In the genomic region with DNA sequence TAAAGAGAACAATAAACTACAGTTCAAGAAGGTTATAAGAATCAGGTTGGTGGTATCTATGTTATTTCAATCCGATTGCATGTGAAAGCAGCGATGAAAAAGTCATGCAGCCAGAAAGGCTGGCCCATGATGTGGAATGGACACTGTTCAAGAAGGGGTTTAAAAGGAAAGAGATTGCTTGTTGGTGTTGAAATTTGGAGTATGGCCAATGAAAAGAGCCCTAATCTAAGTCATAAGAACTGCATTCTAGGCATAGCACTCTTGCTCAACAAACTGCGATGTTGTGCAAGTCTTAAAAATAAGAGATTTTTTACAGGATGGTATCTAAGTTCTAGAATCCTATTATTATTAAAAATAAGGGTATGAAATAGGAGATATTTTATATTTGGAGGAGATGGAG, we compare ENCODE assay signal across 10 cellular contexts.
A peak's percentile ranks its signal among the peaks of the same experiment; 100 is the strongest.
DNase-seq lines count a peak whose midpoint lies in the region; ATAC-seq and TF ChIP-seq lines count a peak whose summit lies in the region.
"Had no signal": no experiment of that assay in that cellular context is flagged by ENCODE, and none has a peak within 500 bp of the region (broad histone marks: within the 10 kb centered on the region; RNA-seq: fewer than 3 reads in every experiment).

No MANE protein-coding gene starts in this region.

- peaks cover 65% of the 10 kb centered on the region for H3K4me1 Mint-ChIP-seq in HFFc6 (ENCODE audit: low read depth)
- H3K4me1 Mint-ChIP-seq in CD4-positive, alpha-beta T cell (ENCODE audit: low read depth), result no peaks in the 10 kb centered on the region
- H3K4me1 Mint-ChIP-seq in CD4-positive, alpha-beta memory T cell, result no peaks in the 10 kb centered on the region

- peak overlapping the region; percentile 74 for H3K4me3 Mint-ChIP-seq in HFFc6
- no peak overlapping the region for H3K4me3 Mint-ChIP-seq in CD4-positive, alpha-beta T cell
- no peak overlapping the region for H3K4me3 Mint-ChIP-seq in CD4-positive, alpha-beta memory T cell
- H3K4me3 Mint-ChIP-seq: T-helper 1 cell treated with Interleukin-12 subunit alpha and Interleukin-12 subunit beta and Interleukin-4 antibody, amounts not matched to agents 30 μg/mL and 1 μg/mL, for 36 hours had no signal

- H3K4me1 ChIP-seq in ascending aorta (peaks cover 29 to 47% of the 10 kb centered on the region in 2 donors), right atrium auricular region (peaks cover 0 to 33% of the 10 kb centered on the region in 2 donors)
- H3K4me1 ChIP-seq in CD4-positive, alpha-beta memory T cell (ENCODE audit: insufficient read depth, low read length), result no peaks in the 10 kb centered on the region

- TF ChIP-seq CTCF in HFFc6 (IDR thresholded peaks at IDR 0.05) (no peak), ascending aorta (IDR thresholded peaks at IDR 0.05) (no peak), right atrium auricular region (IDR thresholded peaks at IDR 0.05) (no peak)
- no peak for TF ChIP-seq CTCF in CD4-positive, alpha-beta T cell (IDR thresholded peaks at IDR 0.05)

- H3K27me3 ChIP-seq in ascending aorta, result no peaks in the 10 kb centered on the region
- no peaks in the 10 kb centered on the region for H3K27me3 ChIP-seq in right atrium auricular region
- H3K27me3 ChIP-seq in CD4-positive, alpha-beta T cell (ENCODE audit: control insufficient read depth, insufficient read depth, low read length), result no peaks in the 10 kb centered on the region
- H3K27me3 ChIP-seq in CD4-positive, alpha-beta memory T cell (ENCODE audit: insufficient read depth, low read length), result no peaks in the 10 kb centered on the region

- POLR2A ChIA-PET in CD4-positive, alpha-beta T cell (lab: Charles Lee), result no interaction called here
- POLR2A ChIA-PET in CD4-positive, alpha-beta memory T cell (lab: Charles Lee; ENCODE audit: partially characterized antibody), result no interaction called here

- H3K27ac Mint-ChIP-seq in HFFc6, result peak overlapping the region; percentile 98
- H3K27ac Mint-ChIP-seq in CD4-positive, alpha-beta T cell, result no peak overlapping the region
- no peak overlapping the region for H3K27ac Mint-ChIP-seq in CD4-positive, alpha-beta memory T cell
- H3K27ac Mint-ChIP-seq: T-helper 1 cell treated with Interleukin-12 subunit alpha and Interleukin-12 subunit beta and Interleukin-4 antibody, amounts not matched to agents 30 μg/mL and 1 μg/mL, for 36 hours had no signal

- CTCF ChIA-PET in CD4-positive, alpha-beta T cell (lab: Charles Lee), result no interaction called here
- CTCF ChIA-PET in CD4-positive, alpha-beta memory T cell (lab: Charles Lee; ENCODE audit: partially characterized antibody), result no interaction called here

- no peak for ATAC-seq in CD4-positive, alpha-beta T cell (ENCODE audit: poor library complexity)

- DNase-seq in HFFc6, result peak; percentile 94
- peak in 1 of 2 donors; percentile 80 for DNase-seq in ascending aorta (ENCODE audit: low spot score in 2 of 2)
- no peak for DNase-seq in right atrium auricular region (ENCODE audit: low spot score)
- peak; percentile 94 for DNase-seq in stromal cell of bone marrow (ENCODE audit: low read depth)
- no peak for DNase-seq in CD4-positive, alpha-beta T cell
- no peak for DNase-seq in NK-92 treated with Interleukin-12 subunit alpha and Interleukin-12 subunit beta, amount 100 ng/mL, for 24 hours (lab: John Stamatoyannopoulos, UW)
- DNase-seq in CD4-positive, alpha-beta memory T cell, result no peak
- no peak for DNase-seq in NCI-H2029 treated with DMSO at 0.1 percent for 48 hours (lab: John Stamatoyannopoulos, UW)
- DNase-seq: Karpas-422 had no signal

- no peaks in the 10 kb centered on the region for H3K36me3 Mint-ChIP-seq in HFFc6 (ENCODE audit: low read depth)
- H3K36me3 Mint-ChIP-seq in CD4-positive, alpha-beta T cell (ENCODE audit: low read depth), result no peaks in the 10 kb centered on the region
- H3K36me3 Mint-ChIP-seq in CD4-positive, alpha-beta memory T cell, result no peaks in the 10 kb centered on the region

- H3K4me3 ChIP-seq in ascending aorta (peak overlapping the region in 1 of 2 donors; percentile 18), right atrium auricular region (no peak overlapping the region)
- H3K4me3 ChIP-seq in CD4-positive, alpha-beta memory T cell (ENCODE audit: low read length in 2 of 2), result no peak overlapping the region

- H3K27me3 Mint-ChIP-seq in HFFc6 (ENCODE audit: insufficient read depth), result no peaks in the 10 kb centered on the region
- H3K27me3 Mint-ChIP-seq in CD4-positive, alpha-beta T cell, result peaks cover 4% of the 10 kb centered on the region
- H3K27me3 Mint-ChIP-seq in CD4-positive, alpha-beta memory T cell, result peaks cover 0 to 3% of the 10 kb centered on the region in 2 donors

- intact Hi-C loops in ascending aorta (cut with DNase I), result loop anchor here (2.0 to 5.0 kb wide), 4 partner anchors 61 to 131 kb away; a partner anchor contains a TSS
- intact Hi-C loops in CD4-positive, alpha-beta T cell (cut with DNase I, micrococcal nuclease), result no loop called here
- intact Hi-C loops in CD4-positive, alpha-beta memory T cell (cut with micrococcal nuclease), result no loop called here

- H3K27ac ChIP-seq in ascending aorta (peak overlapping the region; percentile 86 to 91), right atrium auricular region (peak overlapping the region; percentile 68 to 86)
- no peak overlapping the region for H3K27ac ChIP-seq in CD4-positive, alpha-beta T cell (ENCODE audit: low read depth, low read length)
- H3K27ac ChIP-seq in CD4-positive, alpha-beta memory T cell (ENCODE audit: low read depth, low read length), result no peak overlapping the region

- peaks cover 4 to 14% of the 10 kb centered on the region in 2 donors for H3K36me3 ChIP-seq in ascending aorta
- H3K36me3 ChIP-seq in right atrium auricular region, result no peaks in the 10 kb centered on the region
- no peaks in the 10 kb centered on the region for H3K36me3 ChIP-seq in CD4-positive, alpha-beta memory T cell (ENCODE audit: insufficient read depth, low read length)

- no peaks in the 10 kb centered on the region for H3K9me3 Mint-ChIP-seq in HFFc6
- H3K9me3 Mint-ChIP-seq in CD4-positive, alpha-beta T cell, result no peaks in the 10 kb centered on the region
- H3K9me3 Mint-ChIP-seq in CD4-positive, alpha-beta memory T cell, result peaks cover 0 to 3% (median under 1%) of the 10 kb centered on the region in 8 donors
- H3K9me3 Mint-ChIP-seq: T-helper 1 cell treated with Interleukin-12 subunit alpha and Interleukin-12 subunit beta and Interleukin-4 antibody, amounts not matched to agents 30 μg/mL and 1 μg/mL, for 36 hours had no signal

- H3K9me3 ChIP-seq in ascending aorta, result no peaks in the 10 kb centered on the region
- no peaks in the 10 kb centered on the region for H3K9me3 ChIP-seq in right atrium auricular region
- H3K9me3 ChIP-seq in CD4-positive, alpha-beta T cell (ENCODE audit: control insufficient read depth, low read length), result no peaks in the 10 kb centered on the region
- no peaks in the 10 kb centered on the region for H3K9me3 ChIP-seq in CD4-positive, alpha-beta memory T cell (ENCODE audit: control insufficient read depth in 1 of 2, low read length in 2 of 2)

Comparison
In these comparisons a context has a peak if more than half of its experiments do, and no peak if none do; other contexts are left out.
1. DNase-seq: peak in HFFc6 (single experiment) and stromal cell of bone marrow (single experiment); none in right atrium auricular region (single experiment), CD4-positive, alpha-beta T cell (0 of 10), NK-92 treated with Interleukin-12 subunit alpha and Interleukin-12 subunit beta, amount 100 ng/mL, for 24 hours (single experiment), CD4-positive, alpha-beta memory T cell (0 of 5) and NCI-H2029 treated with DMSO at 0.1 percent for 48 hours (single experiment).
2. H3K27ac ChIP-seq: peak in ascending aorta (2 of 2) and right atrium auricular region (2 of 2); none in CD4-positive, alpha-beta T cell (single experiment) and CD4-positive, alpha-beta memory T cell (single experiment).